Comparison of ENCODE assay signal across 22 cellular contexts in the genomic region with DNA sequence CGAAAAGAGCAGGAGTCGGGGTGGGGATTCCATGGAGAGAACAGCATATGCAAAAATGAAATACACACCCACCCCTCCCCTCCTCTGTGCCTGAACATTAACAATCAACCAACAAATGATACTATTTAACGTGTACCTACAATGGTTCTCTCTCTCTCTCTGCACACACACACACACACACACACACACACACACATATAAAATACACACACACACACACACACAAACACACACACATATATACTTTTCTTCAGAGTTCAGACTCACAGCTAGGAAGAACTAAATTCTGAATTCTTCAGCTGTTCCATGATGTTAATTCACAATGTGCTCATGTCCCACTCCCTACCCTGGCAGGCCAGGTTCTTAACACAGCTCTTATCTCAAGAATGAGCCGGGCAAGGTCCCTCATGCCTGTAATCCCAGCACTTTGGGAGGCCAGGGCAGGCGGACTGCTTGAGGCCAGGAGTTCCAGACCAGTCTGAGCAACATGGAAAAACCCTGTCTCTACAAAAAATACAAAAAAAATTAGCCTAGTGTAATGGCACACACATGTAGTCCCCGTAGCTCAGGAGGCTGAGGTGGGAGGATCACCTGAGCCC.
"Had no signal": no experiment of that assay in that cellular context is flagged by ENCODE, and none has a peak within 500 bp of the region (broad histone marks: within the 10 kb centered on the region; RNA-seq: fewer than 3 reads in every experiment).

No MANE protein-coding gene starts in this region.

- H2AFZ ChIP-seq: parathyroid adenoma had no signal

- DNase-seq: effector CD4-positive, alpha-beta T cell; endodermal cell; erythroblast; foreskin melanocyte; head of caudate nucleus; hippocampal formation; left colon; left ventricle myocardium superior; mesenchymal stem cell; naive B cell; stimulated activated CD4-positive, alpha-beta T cell treated with anti-CD3 and anti-CD28 coated beads, Interleukin-2, amount 100 ng/mL, for 24 hours; stimulated activated CD4-positive, alpha-beta T cell treated with anti-CD3 and anti-CD28 coated beads, Interleukin-4, amount 100 ng/mL, for 4 hours; stimulated activated naive B cell treated with anti-CD40 and anti-IgM and Interleukin-4, amounts not matched to agents 10 μg/mL and 1 μg/mL and 100 μg/mL, for 72 hours; stimulated activated naive CD8-positive, alpha-beta T cell treated with anti-CD3 and anti-CD28 coated beads, Interleukin-15, amount 100 ng/mL, for 72 hours; testis had no signal

- H3K27ac ChIP-seq: coronary artery, parathyroid adenoma, prostate gland, tibial nerve had no signal

- H3K9me3 Mint-ChIP-seq: endodermal cell, naive B cell, nephron had no signal

- ATAC-seq: left colon; left ventricle myocardium superior; sciatic nerve; stimulated activated naive B cell treated with anti-CD40 and anti-IgM and Interleukin-4, amounts not matched to agents 10 μg/mL and 1 μg/mL and 100 μg/mL, for 72 hours; stimulated activated naive CD8-positive, alpha-beta T cell treated with anti-CD3 and anti-CD28 coated beads, Interleukin-15, amount 100 ng/mL, for 72 hours had no signal

- H3K4me3 Mint-ChIP-seq: endodermal cell; naive B cell; nephron; stimulated activated naive B cell treated with anti-CD40 and anti-IgM and Interleukin-4, amounts not matched to agents 10 μg/mL and 1 μg/mL and 100 μg/mL, for 72 hours; stimulated activated naive CD8-positive, alpha-beta T cell treated with anti-CD3 and anti-CD28 coated beads, Interleukin-15, amount 100 ng/mL, for 72 hours had no signal

- H3K4me3 ChIP-seq: coronary artery, lung, prostate gland, testis, tibial nerve had no signal

- H3K27me3 Mint-ChIP-seq: stimulated activated naive CD8-positive, alpha-beta T cell treated with anti-CD3 and anti-CD28 coated beads, Interleukin-15, amount 100 ng/mL, for 72 hours had no signal

- H3K4me1 ChIP-seq: parathyroid adenoma, prostate gland, tibial nerve had no signal

- H3K27me3 ChIP-seq: testis, tibial nerve had no signal

- H3K79me2 ChIP-seq: parathyroid adenoma had no signal

- H3K36me3 Mint-ChIP-seq: naive B cell; stimulated activated naive B cell treated with anti-CD40 and anti-IgM and Interleukin-4, amounts not matched to agents 10 μg/mL and 1 μg/mL and 100 μg/mL, for 72 hours had no signal

- H3K9me3 ChIP-seq: prostate gland, testis had no signal

- H3K4me1 Mint-ChIP-seq: naive B cell; stimulated activated naive B cell treated with anti-CD40 and anti-IgM and Interleukin-4, amounts not matched to agents 10 μg/mL and 1 μg/mL and 100 μg/mL, for 72 hours; stimulated activated naive CD8-positive, alpha-beta T cell treated with anti-CD3 and anti-CD28 coated beads, Interleukin-15, amount 100 ng/mL, for 72 hours had no signal

- H3K36me3 ChIP-seq: prostate gland, tibial nerve had no signal

- H3K27ac Mint-ChIP-seq: endodermal cell; naive B cell; nephron; stimulated activated naive B cell treated with anti-CD40 and anti-IgM and Interleukin-4, amounts not matched to agents 10 μg/mL and 1 μg/mL and 100 μg/mL, for 72 hours; stimulated activated naive CD8-positive, alpha-beta T cell treated with anti-CD3 and anti-CD28 coated beads, Interleukin-15, amount 100 ng/mL, for 72 hours had no signal
